9 cellular contexts compared by ENCODE assay signal in the genomic region with DNA sequence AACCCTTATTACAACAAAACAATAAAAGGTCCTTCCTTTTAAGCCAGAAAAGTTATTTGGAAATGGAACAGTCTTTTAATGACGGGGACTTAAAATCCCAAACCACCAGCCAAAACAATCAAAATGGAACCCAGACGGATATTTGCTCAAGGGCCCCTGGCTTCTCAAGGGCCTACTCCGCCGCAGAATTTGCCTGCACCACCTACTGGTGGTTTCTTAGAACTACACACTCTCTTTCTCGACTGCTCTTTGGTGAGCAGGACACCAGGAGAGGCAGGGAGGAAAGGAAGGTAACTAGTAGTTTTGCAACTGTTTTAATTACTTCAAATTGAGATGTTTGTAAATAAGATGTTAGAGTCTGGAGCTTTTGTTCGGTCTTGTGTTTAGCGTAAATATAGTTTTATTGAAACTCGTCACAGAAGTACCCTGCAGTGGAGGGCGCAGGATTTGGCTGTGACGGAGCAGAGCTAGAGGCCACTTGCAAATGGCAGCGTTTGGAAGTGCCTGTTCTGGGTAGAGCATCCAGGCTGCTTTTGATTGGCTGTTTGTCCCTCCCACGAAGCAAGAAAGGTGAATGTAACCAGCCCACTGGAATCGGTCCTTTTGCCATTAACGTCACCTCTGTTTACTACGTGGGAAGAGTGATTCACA.
DNase-seq lines count a peak whose midpoint lies in the region; ATAC-seq, FAIRE-seq and TF ChIP-seq lines count a peak whose summit lies in the region.
"Had no signal": no experiment of that assay in that cellular context is flagged by ENCODE, and none has a peak within 500 bp of the region (broad histone marks: within the 10 kb centered on the region; RNA-seq: fewer than 3 reads in every experiment).

No MANE protein-coding gene starts in this region.

- no peak overlapping the region for H3K9ac ChIP-seq in HepG2 (ENCODE audit: insufficient read depth, low read depth, low read length)

- no peaks in the 10 kb centered on the region for H3K4me1 ChIP-seq in HepG2 (ENCODE audit: insufficient read depth, low read length)

- intact Hi-C loops in HepG2 (cut with micrococcal nuclease; ENCODE audit: unreplicated experiment): no loop called here

- TF ChIP-seq CTCF in GM13976 (IDR thresholded peaks at IDR 0.05; ENCODE audit: borderline replicate concordance, control extremely low read depth, extremely low read depth, insufficient read depth, missing control alignments): peak; percentile 49
- peak; percentile 68 for TF ChIP-seq CTCF in HepG2 (CRISPR knock-in tag; IDR thresholded peaks at IDR 0.05)
- peak; percentile 85 for TF ChIP-seq CTCF in type B pancreatic cell (conservative IDR thresholded peaks at IDR 0.05)

- H3K4me2 ChIP-seq in HepG2 (ENCODE audit: low read depth, low read length): no peak overlapping the region

- POLR2A ChIA-PET in HepG2 (lab: Yijun Ruan, JAX): no interaction called here

- no peaks in the 10 kb centered on the region for H4K20me1 ChIP-seq in HepG2 (ENCODE audit: insufficient read depth, low read length)

- H3K27me3 Mint-ChIP-seq in type B pancreatic cell: peaks cover 15% of the 10 kb centered on the region

- peak overlapping the region; percentile 13 for H3K27ac Mint-ChIP-seq in type B pancreatic cell

- TF ChIP-seq RAD21 in HepG2 (CRISPR knock-in tag; IDR thresholded peaks at IDR 0.05): no peak

- H3K36me3 Mint-ChIP-seq in type B pancreatic cell: no peaks in the 10 kb centered on the region

- peak; percentile 59 for FAIRE-seq in HepG2 (lab: Jason Lieb, UNC)

- no peaks in the 10 kb centered on the region for H3K9me3 ChIP-seq in HepG2 (ENCODE audit: low read length)
- H3K9me3 ChIP-seq: SJSA1 had no signal

- TF ChIP-seq POLR2A in HepG2 (IDR thresholded peaks at IDR 0.05; ENCODE audit: insufficient read depth in 1 of 2, low read depth in 2 of 2, low read length in 2 of 2): no peak

- BruUV-seq in HepG2 (replicated peaks; lab: Mats Ljungman, UMichigan): no TSS peak

- DNase-seq in CD1c-positive myeloid dendritic cell (ENCODE audit: extremely low spot score) (peak; percentile 59), GM13976 (ENCODE audit: low spot score) (peak; percentile 78), NCI-H774 (lab: John Stamatoyannopoulos, UW) (peak; percentile 83), astrocyte of the hippocampus (ENCODE audit: low read depth, low spot score) (peak; percentile 60), HepG2 (ENCODE audit: low spot score) (peak; percentile 33), type B pancreatic cell (ENCODE audit: extremely low spot score, unreplicated experiment) (no peak)

- H3K4me3 ChIP-seq in HepG2 (replicated peaks in 1 of 3; ENCODE audit: insufficient read depth in 1 of 3, low read depth in 2 of 3, low read length in 3 of 3): no peak overlapping the region
- H3K4me3 ChIP-seq: SJSA1 had no signal

- peaks cover 39% of the 10 kb centered on the region for H3K4me1 Mint-ChIP-seq in type B pancreatic cell (ENCODE audit: unreplicated experiment)

- WGBS in HepG2 (ENCODE audit: low lambda C conversion rate): 33% methylated on average over 15 of the region's 15 CpGs

- peak; percentile 86 for ATAC-seq in HepG2
- no peak for ATAC-seq in GM19467 (IDR thresholded peaks at IDR 0.05; ENCODE audit: unreplicated experiment)
- ATAC-seq in GM21390 (IDR thresholded peaks at IDR 0.05; ENCODE audit: unreplicated experiment): no peak

- H2AFZ ChIP-seq in HepG2 (ENCODE audit: low read length): no peak overlapping the region

- H3K36me3 ChIP-seq in HepG2 (replicated peaks in 1 of 2; ENCODE audit: control insufficient read depth in 1 of 2, insufficient read depth in 2 of 2, low read length in 2 of 2): no peaks in the 10 kb centered on the region
- H3K36me3 ChIP-seq: SJSA1 had no signal

- H3K79me2 ChIP-seq in HepG2 (ENCODE audit: insufficient read depth, low read length): no peaks in the 10 kb centered on the region

- no peak overlapping the region for H3K4me3 Mint-ChIP-seq in type B pancreatic cell

- peaks cover 4 to 32% of the 10 kb centered on the region in 2 experiments for H3K27me3 ChIP-seq in HepG2 (ENCODE audit: control insufficient read depth in 1 of 2, insufficient read depth in 2 of 2, low read length in 2 of 2)
- H3K27me3 ChIP-seq: SJSA1 had no signal

- H3K27ac ChIP-seq in HepG2 (ENCODE audit: extremely low read length, insufficient read depth, low read length): no peak overlapping the region
- H3K27ac ChIP-seq: SJSA1 had no signal

- in situ Hi-C loops in GM13976 (cut with MboI; ENCODE audit: low sequenced_read_pairs, unreplicated experiment) (no loop called here), HepG2 (cut with HindIII; ENCODE audit: extremely low pct_ligation_motif_present, low pct_unique_long_range_greater_than_20kb) (no loop called here)

- no peak for TF ChIP-seq EP300 in HepG2 (IDR thresholded peaks at IDR 0.05; ENCODE audit: low read depth in 2 of 2, low read length in 2 of 2)
- no peak for TF ChIP-seq EP300 in HepG2 (CRISPR knock-in tag; IDR thresholded peaks at IDR 0.05; ENCODE audit: borderline replicate concordance)

- CTCF ChIA-PET in HepG2 (lab: Yijun Ruan, JAX; ENCODE audit: low intra/inter-chr PET ratio, low total read pairs): interaction anchor here (1.3 kb wide), 1 partner anchor 234 kb away, joined by 7 read pairs; no protein-coding TSS in a partner anchor

- H3K9me3 Mint-ChIP-seq in type B pancreatic cell: peaks cover 8% of the 10 kb centered on the region

TF ChIP-seq in HepG2, 621 proteins besides CTCF, POLR2A, EP300 and RAD21:
- TF ChIP-seq SMARCE1 (IDR thresholded peaks at IDR 0.05; ENCODE audit: borderline replicate concordance): no peak
- peak; percentile 67 for TF ChIP-seq SMC3 (IDR thresholded peaks at IDR 0.05; ENCODE audit: low read length)
- TF ChIP-seq STAG1 (CRISPR knock-in tag; IDR thresholded peaks at IDR 0.05): peak; percentile 56
